ENCODE assay signal across 21 cellular contexts in genomic region chr6:28330033-28330432, GRCh38.
"Had no signal": no experiment of that assay in that cellular context is flagged by ENCODE, and none has a peak within 500 bp of the region (broad histone marks: within the 10 kb centered on the region; RNA-seq: fewer than 3 reads in every experiment).

No MANE protein-coding gene starts in this region.

- DNase-seq: dermis blood vessel endothelial cell; dorsolateral prefrontal cortex; effector CD4-positive, alpha-beta T cell; effector memory CD4-positive, alpha-beta T cell; esophagus squamous epithelium; foreskin fibroblast; foreskin melanocyte; gastrocnemius medialis; glutamatergic neuron; head of caudate nucleus; heart right ventricle; hippocampal formation; left cardiac atrium; left lung; left ventricle myocardium superior; lower lobe of right lung; mesenchymal stem cell; mucosa of descending colon; naive B cell had no signal

- ATAC-seq: esophagus mucosa, gastrocnemius medialis, heart right ventricle, left lung, left ventricle myocardium superior, lower lobe of right lung, mucosa of descending colon had no signal

- H3K27ac ChIP-seq: coronary artery, dorsolateral prefrontal cortex, esophagus squamous epithelium, gastrocnemius medialis, heart right ventricle, left lung, lower lobe of right lung had no signal

- H3K4me3 ChIP-seq: coronary artery, dorsolateral prefrontal cortex, esophagus squamous epithelium, gastrocnemius medialis, heart right ventricle, left lung, lower lobe of right lung, mucosa of descending colon had no signal

- H3K27me3 ChIP-seq: dorsolateral prefrontal cortex, esophagus squamous epithelium, gastrocnemius medialis, heart right ventricle, left lung had no signal
